ENCODE assay signal across 17 cellular contexts in the genomic region with DNA sequence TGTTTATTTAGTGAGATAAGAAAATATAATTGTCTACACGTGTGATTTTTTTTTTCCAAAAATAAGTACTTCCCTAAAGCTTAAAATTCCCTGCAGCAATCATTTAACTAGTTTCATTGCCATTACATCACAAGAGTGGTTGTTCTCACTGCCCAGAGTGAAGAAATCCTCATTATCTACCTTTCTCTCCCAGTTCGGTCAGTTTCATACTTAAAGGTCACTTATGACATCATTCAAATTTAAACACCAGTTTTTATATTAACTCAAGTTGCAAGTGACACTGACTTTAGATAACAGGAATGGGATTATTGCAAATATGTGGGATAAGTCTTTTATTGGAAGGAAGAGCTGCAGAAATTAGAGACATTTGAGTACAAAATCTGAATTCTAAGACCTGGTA.
A peak's percentile ranks its signal among the peaks of the same experiment; 100 is the strongest.
DNase-seq lines count a peak whose midpoint lies in the region; ATAC-seq, FAIRE-seq and TF ChIP-seq lines count a peak whose summit lies in the region.
"Had no signal": no experiment of that assay in that cellular context is flagged by ENCODE, and none has a peak within 500 bp of the region (broad histone marks: within the 10 kb centered on the region; RNA-seq: fewer than 3 reads in every experiment).

No MANE protein-coding gene starts in this region.

- H3K4me3 Mint-ChIP-seq in astrocyte (ENCODE audit: unreplicated experiment) (no peak overlapping the region), T-cell (no peak overlapping the region)
- H3K4me3 Mint-ChIP-seq in activated T-cell treated with anti-CD3 and anti-CD28 coated beads, Interleukin-2, amount 50 U/mL, for 24 hours = no peak overlapping the region
- H3K4me3 Mint-ChIP-seq: CD4-positive, CD25-positive, alpha-beta regulatory T cell had no signal

- no peaks in the 10 kb centered on the region for H3K79me2 ChIP-seq in HepG2 (ENCODE audit: insufficient read depth, low read length)
- no peaks in the 10 kb centered on the region for H3K79me2 ChIP-seq in astrocyte (ENCODE audit: insufficient read depth, low read length)

- no peak for TF ChIP-seq CTCF in HepG2 (CRISPR knock-in tag; IDR thresholded peaks at IDR 0.05)
- no peak for TF ChIP-seq CTCF in right lobe of liver (IDR thresholded peaks at IDR 0.05)
- no peak for TF ChIP-seq CTCF in astrocyte (IDR thresholded peaks at IDR 0.05; ENCODE audit: insufficient read depth, low read depth, low read length)

- H3K79me1 ChIP-seq in mesenchymal stem cell (replicated peaks; ENCODE audit: low read length, poor library complexity, severe bottlenecking) = no peaks in the 10 kb centered on the region

- H4K20me1 ChIP-seq in HepG2 (ENCODE audit: insufficient read depth, low read length) = no peaks in the 10 kb centered on the region
- no peaks in the 10 kb centered on the region for H4K20me1 ChIP-seq in astrocyte (ENCODE audit: insufficient read depth, low read length)

- no peak for TF ChIP-seq EP300 in HepG2 (IDR thresholded peaks at IDR 0.05; ENCODE audit: low read depth in 2 of 2, low read length in 2 of 2)
- TF ChIP-seq EP300 in HepG2 (CRISPR knock-in tag; IDR thresholded peaks at IDR 0.05; ENCODE audit: borderline replicate concordance) = no peak

- H2BK12ac ChIP-seq in mesenchymal stem cell (ENCODE audit: low read length in 2 of 2) = no peak overlapping the region

- CTCF ChIA-PET in HepG2 (lab: Yijun Ruan, JAX; ENCODE audit: low intra/inter-chr PET ratio, low total read pairs) = no interaction called here
- CTCF ChIA-PET in T-cell (lab: Charles Lee) = no interaction called here

- H3K36me3 ChIP-seq in HepG2 (replicated peaks in 1 of 2; ENCODE audit: control insufficient read depth in 1 of 2, insufficient read depth in 2 of 2, low read length in 2 of 2) = no peaks in the 10 kb centered on the region
- H3K36me3 ChIP-seq in right lobe of liver = no peaks in the 10 kb centered on the region
- no peaks in the 10 kb centered on the region for H3K36me3 ChIP-seq in astrocyte (ENCODE audit: insufficient read depth, low read length)
- no peaks in the 10 kb centered on the region for H3K36me3 ChIP-seq in mesenchymal stem cell (ENCODE audit: control insufficient read depth in 1 of 2, insufficient read depth in 2 of 2, low read depth in 1 of 2, low read length in 2 of 2)

- H4K91ac ChIP-seq in mesenchymal stem cell (ENCODE audit: low read length) = no peak overlapping the region

- no peak overlapping the region for H2BK5ac ChIP-seq in mesenchymal stem cell (ENCODE audit: low read depth, low read length, poor library complexity, severe bottlenecking)

- in situ Hi-C loops in HepG2 (cut with HindIII; ENCODE audit: extremely low pct_ligation_motif_present, low pct_unique_long_range_greater_than_20kb) = no loop called here

- H2BK120ac ChIP-seq in mesenchymal stem cell (ENCODE audit: low read depth, low read length) = no peak overlapping the region

- H3K4me1 Mint-ChIP-seq in astrocyte (ENCODE audit: low read depth, unreplicated experiment) = peaks cover 15% of the 10 kb centered on the region
- H3K4me1 Mint-ChIP-seq in activated T-cell treated with anti-CD3 and anti-CD28 coated beads, Interleukin-2, amount 50 U/mL, for 24 hours (ENCODE audit: low read depth) = no peaks in the 10 kb centered on the region
- H3K4me1 Mint-ChIP-seq in T-cell = no peaks in the 10 kb centered on the region

- intact Hi-C loops in HepG2 (cut with micrococcal nuclease; ENCODE audit: unreplicated experiment) = no loop called here
- intact Hi-C loops in right lobe of liver (cut with DNase I) = no loop called here

- H3K36me3 Mint-ChIP-seq in astrocyte (ENCODE audit: low read depth, unreplicated experiment) (no peaks in the 10 kb centered on the region), T-cell (no peaks in the 10 kb centered on the region)
- H3K36me3 Mint-ChIP-seq in activated T-cell treated with anti-CD3 and anti-CD28 coated beads, Interleukin-2, amount 50 U/mL, for 24 hours (ENCODE audit: low read depth) = no peaks in the 10 kb centered on the region
- H3K36me3 Mint-ChIP-seq: CD4-positive, CD25-positive, alpha-beta regulatory T cell had no signal

- FAIRE-seq in HepG2 (lab: Jason Lieb, UNC) (no peak), astrocyte (lab: Jason Lieb, UNC) (no peak)
- FAIRE-seq: GM12891 had no signal

- H3K27me3 ChIP-seq in HepG2 (ENCODE audit: control insufficient read depth in 1 of 2, insufficient read depth in 2 of 2, low read length in 2 of 2) = no peaks in the 10 kb centered on the region
- H3K27me3 ChIP-seq in right lobe of liver = no peaks in the 10 kb centered on the region
- no peaks in the 10 kb centered on the region for H3K27me3 ChIP-seq in astrocyte (ENCODE audit: insufficient read depth, low read length)
- no peaks in the 10 kb centered on the region for H3K27me3 ChIP-seq in mesenchymal stem cell (ENCODE audit: control insufficient read depth in 1 of 2, insufficient read depth in 1 of 2, low read length in 2 of 2)

- H3K9me3 Mint-ChIP-seq in astrocyte (ENCODE audit: unreplicated experiment) (no peaks in the 10 kb centered on the region), T-cell (peaks cover 6 to 29% (median 14%) of the 10 kb centered on the region in 3 donors)
- H3K9me3 Mint-ChIP-seq in activated T-cell treated with anti-CD3 and anti-CD28 coated beads, Interleukin-2, amount 50 U/mL, for 24 hours = peaks cover 5% of the 10 kb centered on the region

- H3K4me1 ChIP-seq in HepG2 (ENCODE audit: insufficient read depth, low read length) (no peaks in the 10 kb centered on the region), right lobe of liver (no peaks in the 10 kb centered on the region), astrocyte (ENCODE audit: insufficient read depth, low read length) (no peaks in the 10 kb centered on the region), mesenchymal stem cell (ENCODE audit: control insufficient read depth, insufficient read depth, low read depth, low read length) (no peaks in the 10 kb centered on the region)

- BruUV-seq in HepG2 (replicated peaks; lab: Mats Ljungman, UMichigan) = no TSS peak

- H2AFZ ChIP-seq in HepG2 (ENCODE audit: low read length) = no peak overlapping the region
- H2AFZ ChIP-seq in astrocyte (ENCODE audit: low read depth, low read length) = no peak overlapping the region
- no peak overlapping the region for H2AFZ ChIP-seq in mesenchymal stem cell (ENCODE audit: low read depth, low read length)

- H3K9me3 ChIP-seq in HepG2 (ENCODE audit: low read length) = peaks cover 36% of the 10 kb centered on the region
- H3K9me3 ChIP-seq in right lobe of liver = no peaks in the 10 kb centered on the region
- no peaks in the 10 kb centered on the region for H3K9me3 ChIP-seq in astrocyte (ENCODE audit: insufficient read depth, low read depth, low read length)
- H3K9me3 ChIP-seq in mesenchymal stem cell (ENCODE audit: control insufficient read depth, low read length) = peaks cover 3% of the 10 kb centered on the region

- H3K4me3 ChIP-seq in HepG2 (replicated peaks in 1 of 3; ENCODE audit: insufficient read depth in 1 of 3, low read depth in 2 of 3, low read length in 3 of 3) = no peak overlapping the region
- H3K4me3 ChIP-seq in right lobe of liver = no peak overlapping the region
- H3K4me3 ChIP-seq in astrocyte (ENCODE audit: insufficient read depth, low read depth, low read length) = no peak overlapping the region
- no peak overlapping the region for H3K4me3 ChIP-seq in mesenchymal stem cell (ENCODE audit: insufficient read depth in 1 of 2, low read depth in 1 of 2, low read length in 2 of 2)
- H3K4me3 ChIP-seq: SK-N-MC had no signal

- POLR2A ChIA-PET in HepG2 (lab: Yijun Ruan, JAX) (no interaction called here), T-cell (lab: Charles Lee) (no interaction called here)

- DNase-seq in HepG2 (ENCODE audit: low spot score) (no peak), right lobe of liver (no peak), astrocyte (ENCODE audit: low read depth) (no peak), mesenchymal stem cell (peak; percentile 2), T-cell (no peak)
- no peak for DNase-seq in activated CD4-positive, CD25-positive, alpha-beta regulatory T cell (lab: John Stamatoyannopoulos, UW)
- DNase-seq in activated T-cell treated with anti-CD3 and anti-CD28 coated beads, Interleukin-2, amount 50 U/mL, for 24 hours = no peak
- DNase-seq: CD4-positive, CD25-positive, alpha-beta regulatory T cell; DND-41; KG1; NCI-H1092; NCI-H1436; NCI-H2029 treated with DMSO at 0.1 percent for 48 hours; NCI-H526; SHP77 had no signal

- H2BK15ac ChIP-seq in mesenchymal stem cell (ENCODE audit: low read depth, poor library complexity, severe bottlenecking) = no peak overlapping the region

- ATAC-seq in HepG2 (no peak), right lobe of liver (no peak), T-cell (replicated peaks in 1 of 4) (no peak)

- no peak overlapping the region for H3K4ac ChIP-seq in mesenchymal stem cell (ENCODE audit: low read depth in 1 of 2, low read length in 2 of 2)

- no peak overlapping the region for H3K23ac ChIP-seq in mesenchymal stem cell (ENCODE audit: low read length in 2 of 2)

- H3K18ac ChIP-seq in mesenchymal stem cell (ENCODE audit: low read depth in 1 of 2, low read length in 2 of 2) = no peak overlapping the region

- no peak for TF ChIP-seq RAD21 in HepG2 (CRISPR knock-in tag; IDR thresholded peaks at IDR 0.05)

- no peaks in the 10 kb centered on the region for H3K27me3 Mint-ChIP-seq in astrocyte (ENCODE audit: low read depth, unreplicated experiment)
- no peaks in the 10 kb centered on the region for H3K27me3 Mint-ChIP-seq in activated T-cell treated with anti-CD3 and anti-CD28 coated beads, Interleukin-2, amount 50 U/mL, for 24 hours
- H3K27me3 Mint-ChIP-seq in T-cell = no peaks in the 10 kb centered on the region
- H3K27me3 Mint-ChIP-seq: CD4-positive, CD25-positive, alpha-beta regulatory T cell had no signal

- no peak overlapping the region for H4K8ac ChIP-seq in mesenchymal stem cell (ENCODE audit: low read length)

- no peak overlapping the region for H3K27ac ChIP-seq in HepG2 (ENCODE audit: extremely low read length, insufficient read depth, low read length)
- no peak overlapping the region for H3K27ac ChIP-seq in right lobe of liver
- H3K27ac ChIP-seq in astrocyte (ENCODE audit: low read depth, low read length) = no peak overlapping the region
- peak overlapping the region; percentile 81 for H3K27ac ChIP-seq in mesenchymal stem cell (ENCODE audit: low read length, poor library complexity, severe bottlenecking)
- H3K27ac ChIP-seq: SK-N-MC had no signal

- H2AK5ac ChIP-seq in mesenchymal stem cell (ENCODE audit: low read length, severe bottlenecking) = no peak overlapping the region

- TF ChIP-seq POLR2A in HepG2 (IDR thresholded peaks at IDR 0.05; ENCODE audit: insufficient read depth in 1 of 2, low read depth in 2 of 2, low read length in 2 of 2) (no peak), right lobe of liver (IDR thresholded peaks at IDR 0.05) (no peak)

- H3K27ac Mint-ChIP-seq in astrocyte (ENCODE audit: unreplicated experiment) = peak overlapping the region; percentile 24
- no peak overlapping the region for H3K27ac Mint-ChIP-seq in activated T-cell treated with anti-CD3 and anti-CD28 coated beads, Interleukin-2, amount 50 U/mL, for 24 hours
- no peak overlapping the region for H3K27ac Mint-ChIP-seq in T-cell
- H3K27ac Mint-ChIP-seq: CD4-positive, CD25-positive, alpha-beta regulatory T cell had no signal

- WGBS in HepG2 (ENCODE audit: low lambda C conversion rate) = 3% methylated on average over 2 of the region's 2 CpGs
- 10% methylated on average over 2 of the region's 2 CpGs for WGBS in right lobe of liver (ENCODE audit: insufficient coverage, low coverage, low lambda C conversion rate, missing lambda C conversion rate)
- 57% methylated on average over 2 of the region's 2 CpGs for WGBS in mesenchymal stem cell

- H3K9ac ChIP-seq in HepG2 (ENCODE audit: insufficient read depth, low read depth, low read length) (no peak overlapping the region), astrocyte (ENCODE audit: low read length) (no peak overlapping the region), mesenchymal stem cell (ENCODE audit: low read length) (no peak overlapping the region)

- no peak overlapping the region for H3K14ac ChIP-seq in mesenchymal stem cell (ENCODE audit: low read length in 2 of 2)

- H3K4me2 ChIP-seq in HepG2 (ENCODE audit: low read depth, low read length) (no peak overlapping the region), astrocyte (ENCODE audit: low read length) (no peak overlapping the region), mesenchymal stem cell (ENCODE audit: low read length, poor library complexity, severe bottlenecking) (no peak overlapping the region)
